Comparison of ENCODE assay signal across 9 cellular contexts in genomic region chr11:64744544-64745218, GRCh38. TPM values are rescaled to one million over a fixed set of nuclear protein-coding genes. Genes with fewer than 3 reads are reported as not detected.
DNase-seq lines count a peak whose midpoint lies in the region; ATAC-seq and TF ChIP-seq lines count a peak whose summit lies in the region.
"Had no signal": no experiment of that assay in that cellular context is flagged by ENCODE, and none has a peak within 500 bp of the region (broad histone marks: within the 10 kb centered on the region; RNA-seq: fewer than 3 reads in every experiment).

No MANE protein-coding gene starts in this region.

- no peak for DNase-seq in DND-41
- DNase-seq in Panc1 (ENCODE audit: low read depth, low spot score), result no peak
- DNase-seq in endodermal cell, result no peak
- no peak for DNase-seq in anterior cingulate cortex (lab: John Stamatoyannopoulos, UW)
- DNase-seq in MV-4-11 (lab: John Stamatoyannopoulos, UW), result no peak
- no peak for DNase-seq in left colon

- H3K9ac ChIP-seq in DND-41 (ENCODE audit: low read depth, low read length), result peak overlapping the region; percentile 92
- H3K9ac ChIP-seq in endodermal cell (ENCODE audit: extremely low read depth, low read length, poor library complexity, severe bottlenecking), result no peak overlapping the region

- peaks cover 11% of the 10 kb centered on the region for H3K4me1 Mint-ChIP-seq in endodermal cell

- CTCF ChIA-PET in Panc1 (lab: Charles Lee), result interaction anchor here (1.7 kb wide), 1 partner anchor 16 kb away, joined by 7 read pairs; the partner anchor contains the start of gene PYGM

- H3K79me2 ChIP-seq in DND-41 (ENCODE audit: insufficient read depth, low read length), result no peaks in the 10 kb centered on the region

- H3K4me1 ChIP-seq in DND-41 (ENCODE audit: insufficient read depth, low read length) (peaks cover 34% of the 10 kb centered on the region), Panc1 (ENCODE audit: control insufficient read depth, insufficient read depth, low read length) (peaks cover 13% of the 10 kb centered on the region), endodermal cell (ENCODE audit: control insufficient read depth, insufficient read depth, low read length) (peaks cover 4% of the 10 kb centered on the region), neutrophil (ENCODE audit: control insufficient read depth in 1 of 2, insufficient read depth in 1 of 2, low read depth in 1 of 2, low read length in 1 of 2) (peaks cover 35 to 40% of the 10 kb centered on the region in 2 experiments)

- H3K4me2 ChIP-seq in DND-41 (ENCODE audit: insufficient read depth, low read length), result peak overlapping the region; percentile 77

- no peaks in the 10 kb centered on the region for H3K36me3 Mint-ChIP-seq in endodermal cell (ENCODE audit: low read depth)

- intact Hi-C loops in Panc1 (cut with micrococcal nuclease; ENCODE audit: unreplicated experiment), result no loop called here
- intact Hi-C loops in left colon (cut with DNase I, micrococcal nuclease), result no loop called here

- H3K27me3 ChIP-seq in DND-41 (ENCODE audit: insufficient read depth, low read length, poor library complexity), result no peaks in the 10 kb centered on the region
- H3K27me3 ChIP-seq in Panc1 (ENCODE audit: control insufficient read depth, insufficient read depth, low read length), result no peaks in the 10 kb centered on the region
- peaks cover 76% of the 10 kb centered on the region for H3K27me3 ChIP-seq in endodermal cell (ENCODE audit: control insufficient read depth, insufficient read depth, low read length, poor library complexity, severe bottlenecking)
- H3K27me3 ChIP-seq in neutrophil, result no peaks in the 10 kb centered on the region

- H3K27me3 Mint-ChIP-seq in endodermal cell (ENCODE audit: insufficient read depth), result peaks cover 74% of the 10 kb centered on the region

- no peaks in the 10 kb centered on the region for H4K20me1 ChIP-seq in DND-41 (ENCODE audit: insufficient read depth, low read length)

- ATAC-seq in DND-41 (ENCODE audit: insufficient read depth, low read depth) (no peak; the same call in 2 of the 3 replicates), Panc1 (no peak), HG02884 (IDR thresholded peaks at IDR 0.05; ENCODE audit: unreplicated experiment) (no peak), left colon (no peak)

- no TSS peak for BruUV-seq in Panc1 (replicated peaks; lab: Mats Ljungman, UMichigan)

- peak overlapping the region; percentile 55 for H3K4me3 Mint-ChIP-seq in endodermal cell

- H2AFZ ChIP-seq in DND-41 (ENCODE audit: low read depth, low read length), result no peak overlapping the region

- H3K27ac ChIP-seq in DND-41 (ENCODE audit: low read length), result peak overlapping the region; percentile 99
- H3K27ac ChIP-seq in Panc1 (ENCODE audit: low read length), result no peak overlapping the region
- no peak overlapping the region for H3K27ac ChIP-seq in endodermal cell (ENCODE audit: low read depth, low read length)
- peak overlapping the region; percentile 100 for H3K27ac ChIP-seq in neutrophil

- H3K36me3 ChIP-seq in DND-41 (ENCODE audit: insufficient read depth, low read length), result no peaks in the 10 kb centered on the region
- no peaks in the 10 kb centered on the region; the same call in 1 of the 2 replicates for H3K36me3 ChIP-seq in Panc1 (ENCODE audit: control insufficient read depth, insufficient read depth, low read length)
- no peaks in the 10 kb centered on the region for H3K36me3 ChIP-seq in endodermal cell (ENCODE audit: control insufficient read depth, insufficient read depth, low read length)
- peaks cover 20% of the 10 kb centered on the region for H3K36me3 ChIP-seq in neutrophil

- in situ Hi-C loops in Panc1 (cut with HindIII; ENCODE audit: low pct_unique_long_range_greater_than_20kb, low sequenced_read_pairs), result no loop called here

- no peaks in the 10 kb centered on the region for H3K9me3 ChIP-seq in DND-41 (ENCODE audit: insufficient read depth, low read length, severe bottlenecking)
- no peaks in the 10 kb centered on the region for H3K9me3 ChIP-seq in Panc1 (ENCODE audit: control insufficient read depth, insufficient read depth, low read depth, low read length)
- H3K9me3 ChIP-seq in endodermal cell (ENCODE audit: control insufficient read depth, low read length), result no peaks in the 10 kb centered on the region
- H3K9me3 ChIP-seq in neutrophil, result no peaks in the 10 kb centered on the region

- no peaks in the 10 kb centered on the region for H3K9me3 Mint-ChIP-seq in endodermal cell

- 0 to 1% methylated on average over 16 to 74 of the region's 92 CpGs for WGBS in endodermal cell (ENCODE audit: insufficient coverage in 1 of 2, insufficient read length in 1 of 2), 2 experiments

- H3K27ac Mint-ChIP-seq in endodermal cell, result no peak overlapping the region

- H3K4me3 ChIP-seq in DND-41 (ENCODE audit: low read depth in 1 of 2, low read length in 2 of 2), result peak overlapping the region; percentile 24 to 65; a peak in 3 of 4 replicates
- peak overlapping the region; percentile 39 to 71 for H3K4me3 ChIP-seq in Panc1 (ENCODE audit: low read depth in 2 of 2, low read length in 2 of 2)
- peak overlapping the region; percentile 45 for H3K4me3 ChIP-seq in endodermal cell (ENCODE audit: low read length)
- peak overlapping the region; percentile 98 for H3K4me3 ChIP-seq in neutrophil (ENCODE audit: low read depth in 1 of 2, low read length in 1 of 2)

- TF ChIP-seq CTCF in DND-41 (IDR thresholded peaks at IDR 0.05; ENCODE audit: borderline replicate concordance, extremely low read depth, low read length, poor library complexity, severe bottlenecking) (no peak), Panc1 (IDR thresholded peaks at IDR 0.05) (no peak), endodermal cell (conservative IDR thresholded peaks at IDR 0.05) (no peak), neutrophil (IDR thresholded peaks at IDR 0.05) (peak; percentile 32)

- POLR2A ChIA-PET in Panc1 (lab: Charles Lee), result no interaction called here

RNA-seq across cellular contexts. Expression of gene RASGRP2, which starts 0.7 kb away (rescaled TPM):
- total RNA-seq in Panc1 (2021; ENCODE audit: unreplicated experiment) (3.7 TPM), endodermal cell (1 to 10 TPM in 1 of 2 donors, under 1 TPM in 1; 0.86 to 1.9 TPM), left colon (1 to 10 TPM; 2.0 to 7.7 TPM)
- polyA plus RNA-seq in Panc1 (2012; ENCODE audit: insufficient read length), result 8.0 TPM
- 5.0 TPM for polyA plus RNA-seq in endodermal cell (2013, experiment 1 of 2)
- 3.8 TPM for polyA plus RNA-seq in endodermal cell (2013, experiment 2 of 2)

RNA-seq across cellular contexts. Expression of gene PYGM, which starts 15.1 kb away (rescaled TPM):
- total RNA-seq in Panc1 (2021; ENCODE audit: unreplicated experiment) (0.39 TPM), endodermal cell (1 to 10 TPM; 1.1 to 1.2 TPM), left colon (1 to 10 TPM in 1 of 2 donors, under 1 TPM in 1; 0.67 to 3.0 TPM)
- 0.34 TPM for polyA plus RNA-seq in Panc1 (2012; ENCODE audit: insufficient read length)
- polyA plus RNA-seq in endodermal cell (2013, experiment 1 of 2), result 2.0 TPM
- 1.3 TPM for polyA plus RNA-seq in endodermal cell (2013, experiment 2 of 2)
- total RNA-seq: glomerular endothelial cell had no signal

RNA-seq across cellular contexts. Expression of gene NRXN2, which starts 21.7 kb away (rescaled TPM):
- 0.15 TPM for total RNA-seq in Panc1 (2021; ENCODE audit: unreplicated experiment)
- 0.29 TPM for polyA plus RNA-seq in Panc1 (2012; ENCODE audit: insufficient read length)
- 1 to 10 TPM in 1 of 2 donors, under 1 TPM in 1; 1.00 to 1.5 TPM for total RNA-seq in endodermal cell
- 26.7 TPM for polyA plus RNA-seq in endodermal cell (2013, experiment 1 of 2)
- 29.3 TPM for polyA plus RNA-seq in endodermal cell (2013, experiment 2 of 2)
- 1 to 10 TPM; 3.6 to 5.3 TPM for total RNA-seq in left colon
- total RNA-seq: glomerular endothelial cell had no signal

RNA-seq across cellular contexts. Expression of gene SF1, which starts 33.7 kb away (rescaled TPM):
- total RNA-seq in Panc1 (2021; ENCODE audit: unreplicated experiment), result 360 TPM
- polyA plus RNA-seq in Panc1 (2012; ENCODE audit: insufficient read length), result 296 TPM
- 100 to 1,000 TPM; 331 to 399 TPM for total RNA-seq in endodermal cell
- 250 TPM for polyA plus RNA-seq in endodermal cell (2013, experiment 1 of 2)
- 216 TPM for polyA plus RNA-seq in endodermal cell (2013, experiment 2 of 2)
- total RNA-seq in left colon, result 100 to 1,000 TPM; 201 to 216 TPM

RNA-seq across cellular contexts. Expression of gene MAP4K2, which starts 58.3 kb away (rescaled TPM):
- total RNA-seq in Panc1 (2021; ENCODE audit: unreplicated experiment) (46.4 TPM), endodermal cell (10 to 100 TPM; 24.7 to 32.4 TPM), left colon (10 to 100 TPM in 1 of 2 donors, 1 to 10 TPM in 1; 7.3 to 13.9 TPM)
- 57.8 TPM for polyA plus RNA-seq in Panc1 (2012; ENCODE audit: insufficient read length)
- 20.7 TPM for polyA plus RNA-seq in endodermal cell (2013, experiment 1 of 2)
- polyA plus RNA-seq in endodermal cell (2013, experiment 2 of 2), result 18.3 TPM

Comparison
In these comparisons a context has a peak if more than half of its experiments do, and no peak if none do; other contexts are left out.
1. H3K27ac ChIP-seq: peak in DND-41 (single experiment) and neutrophil (single experiment); none in Panc1 (single experiment) and endodermal cell (single experiment).
2. H3K4me3 ChIP-seq: peak in every context shown above with its lines; median percentile 98 in neutrophil; 55 in Panc1; 45 in endodermal cell; 44 in DND-41.